16 cellular contexts compared by ENCODE assay signal in the genomic region with DNA sequence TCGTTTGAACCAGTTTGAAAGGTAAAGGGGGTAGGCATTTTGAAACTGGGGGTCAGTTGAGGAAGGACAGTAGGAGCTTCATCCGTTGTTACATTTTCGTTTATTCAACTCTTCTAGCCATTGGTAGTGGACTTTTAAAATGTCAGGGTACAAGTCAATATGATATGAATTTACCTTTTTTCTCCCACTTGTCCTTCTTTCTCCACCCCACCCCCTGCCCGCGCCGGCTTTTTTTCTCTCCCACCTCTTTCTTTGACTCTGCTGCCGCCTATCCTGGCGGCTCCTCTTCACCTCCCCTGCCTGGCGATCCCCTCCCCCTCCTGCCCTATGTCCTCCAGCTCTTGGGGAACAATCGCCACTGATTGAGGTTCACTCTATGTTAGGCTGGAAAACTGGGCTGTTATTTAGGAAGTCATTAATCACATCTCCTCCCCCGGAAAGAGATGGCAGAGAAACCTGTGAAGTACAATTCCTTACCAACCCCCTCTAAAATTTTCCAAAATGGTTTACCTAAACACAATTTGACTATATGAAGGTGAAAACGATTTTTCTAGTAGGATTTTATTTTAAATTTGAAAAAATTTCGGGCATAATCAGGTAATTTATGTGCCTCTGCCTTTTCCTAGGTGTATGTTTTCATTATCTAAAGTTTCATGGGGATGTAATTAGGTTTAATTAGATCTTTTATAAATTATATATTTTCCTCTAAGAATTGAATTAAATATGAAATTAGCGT. TPM values are rescaled to one million over a fixed set of nuclear protein-coding genes. Genes with fewer than 3 reads are reported as not detected.
DNase-seq lines count a peak whose midpoint lies in the region; TF ChIP-seq lines count a peak whose summit lies in the region.
"Had no signal": no experiment of that assay in that cellular context is flagged by ENCODE, and none has a peak within 500 bp of the region (broad histone marks: within the 10 kb centered on the region; RNA-seq: fewer than 3 reads in every experiment).

No MANE protein-coding gene starts in this region.

- DNase-seq in NCI-H526 (lab: John Stamatoyannopoulos, UW) (peak; percentile 13 to 66), NCI-H526 treated with DMSO at 0.1 percent for 48 hours (lab: John Stamatoyannopoulos, UW) (no peak), fibroblast of villous mesenchyme (ENCODE audit: low read depth) (no peak), retinal pigment epithelial cell (ENCODE audit: low read depth) (no peak), SKM-1 treated with dmso at 0.1 percent for 144 hours (lab: John Stamatoyannopoulos, UW; ENCODE audit: unreplicated experiment) (no peak), NCI-H1694 (lab: John Stamatoyannopoulos, UW) (no peak)
- no peak for DNase-seq in activated naive CD4-positive, alpha-beta T cell treated with anti-CD3 and anti-CD28 coated beads, Interleukin-2, amount 50 U/mL, for 16 hours
- DNase-seq: 8988T; activated CD8-positive, alpha-beta memory T cell treated with anti-CD3 and anti-CD28 coated beads, Interleukin-2, amount 50 U/mL, for 48 hours; anterior cingulate cortex; effector memory CD4-positive, alpha-beta T cell; mucosa of descending colon; NCI-H1048; T-helper 9 cell; testis had no signal

- peak overlapping the region; percentile 5 for H3K4me3 ChIP-seq in fibroblast of villous mesenchyme (ENCODE audit: low read depth, low read length)
- peak overlapping the region; percentile 54 for H3K4me3 ChIP-seq in retinal pigment epithelial cell (ENCODE audit: low read length)
- H3K4me3 ChIP-seq: mucosa of descending colon had no signal

- no peak for TF ChIP-seq CTCF in fibroblast of villous mesenchyme (IDR thresholded peaks at IDR 0.05; ENCODE audit: insufficient read depth, low read depth, low read length)
- TF ChIP-seq CTCF in retinal pigment epithelial cell (conservative IDR thresholded peaks at IDR 0.05; ENCODE audit: low read depth, low read length), result no peak

TF ChIP-seq in PFSK-1, 5 proteins besides CTCF, POLR2A, EP300 and RAD21:
- TF ChIP-seq POLR2AphosphoS5 (IDR thresholded peaks at IDR 0.05; ENCODE audit: low read depth, low read length), result no peak
- TF ChIP-seq SIN3A (IDR thresholded peaks at IDR 0.05; ENCODE audit: borderline replicate concordance, insufficient read depth, low read length), result no peak
- TF ChIP-seq, protein P1, sequence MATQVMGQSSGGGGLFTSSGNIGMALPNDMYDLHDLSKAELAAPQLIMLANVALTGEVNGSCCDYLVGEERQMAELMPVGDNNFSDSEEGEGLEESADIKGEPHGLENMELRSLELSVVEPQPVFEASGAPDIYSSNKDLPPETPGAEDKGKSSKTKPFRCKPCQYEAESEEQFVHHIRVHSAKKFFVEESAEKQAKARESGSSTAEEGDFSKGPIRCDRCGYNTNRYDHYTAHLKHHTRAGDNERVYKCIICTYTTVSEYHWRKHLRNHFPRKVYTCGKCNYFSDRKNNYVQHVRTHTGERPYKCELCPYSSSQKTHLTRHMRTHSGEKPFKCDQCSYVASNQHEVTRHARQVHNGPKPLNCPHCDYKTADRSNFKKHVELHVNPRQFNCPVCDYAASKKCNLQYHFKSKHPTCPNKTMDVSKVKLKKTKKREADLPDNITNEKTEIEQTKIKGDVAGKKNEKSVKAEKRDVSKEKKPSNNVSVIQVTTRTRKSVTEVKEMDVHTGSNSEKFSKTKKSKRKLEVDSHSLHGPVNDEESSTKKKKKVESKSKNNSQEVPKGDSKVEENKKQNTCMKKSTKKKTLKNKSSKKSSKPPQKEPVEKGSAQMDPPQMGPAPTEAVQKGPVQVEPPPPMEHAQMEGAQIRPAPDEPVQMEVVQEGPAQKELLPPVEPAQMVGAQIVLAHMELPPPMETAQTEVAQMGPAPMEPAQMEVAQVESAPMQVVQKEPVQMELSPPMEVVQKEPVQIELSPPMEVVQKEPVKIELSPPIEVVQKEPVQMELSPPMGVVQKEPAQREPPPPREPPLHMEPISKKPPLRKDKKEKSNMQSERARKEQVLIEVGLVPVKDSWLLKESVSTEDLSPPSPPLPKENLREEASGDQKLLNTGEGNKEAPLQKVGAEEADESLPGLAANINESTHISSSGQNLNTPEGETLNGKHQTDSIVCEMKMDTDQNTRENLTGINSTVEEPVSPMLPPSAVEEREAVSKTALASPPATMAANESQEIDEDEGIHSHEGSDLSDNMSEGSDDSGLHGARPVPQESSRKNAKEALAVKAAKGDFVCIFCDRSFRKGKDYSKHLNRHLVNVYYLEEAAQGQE (IDR thresholded peaks at IDR 0.05; ENCODE audit: insufficient read depth in 1 of 2, low read depth in 2 of 2, low read length in 2 of 2), result no peak
- TF ChIP-seq FOXP2 (optimal IDR thresholded peaks at IDR 0.05; ENCODE audit: borderline replicate concordance, extremely low read depth, extremely low read length, insufficient read depth), result no peak
- TF ChIP-seq TAF1 (IDR thresholded peaks at IDR 0.05; ENCODE audit: borderline replicate concordance, insufficient read depth, low read length), result peak; percentile 7; the same call in 1 of the 2 replicates

RNA-seq across cellular contexts. Expression of a gene that starts 0.8 kb away (rescaled TPM):
- 10.9 TPM for polyA plus RNA-seq in PFSK-1 (2012; ENCODE audit: insufficient read length, low read depth)
- total RNA-seq in fibroblast of villous mesenchyme, result 5.6 and 7.4 TPM in 2 replicates
- total RNA-seq: mucosa of descending colon had no signal

Comparison
In these comparisons a context has a peak if more than half of its experiments do, and no peak if none do; other contexts are left out.
1. DNase-seq: peak in NCI-H526 (2 of 2); none in NCI-H526 treated with DMSO at 0.1 percent for 48 hours (single experiment), fibroblast of villous mesenchyme (single experiment), retinal pigment epithelial cell (single experiment), activated naive CD4-positive, alpha-beta T cell treated with anti-CD3 and anti-CD28 coated beads, Interleukin-2, amount 50 U/mL, for 16 hours (single experiment), SKM-1 treated with dmso at 0.1 percent for 144 hours (single experiment) and NCI-H1694 (single experiment).